In the genomic region with DNA sequence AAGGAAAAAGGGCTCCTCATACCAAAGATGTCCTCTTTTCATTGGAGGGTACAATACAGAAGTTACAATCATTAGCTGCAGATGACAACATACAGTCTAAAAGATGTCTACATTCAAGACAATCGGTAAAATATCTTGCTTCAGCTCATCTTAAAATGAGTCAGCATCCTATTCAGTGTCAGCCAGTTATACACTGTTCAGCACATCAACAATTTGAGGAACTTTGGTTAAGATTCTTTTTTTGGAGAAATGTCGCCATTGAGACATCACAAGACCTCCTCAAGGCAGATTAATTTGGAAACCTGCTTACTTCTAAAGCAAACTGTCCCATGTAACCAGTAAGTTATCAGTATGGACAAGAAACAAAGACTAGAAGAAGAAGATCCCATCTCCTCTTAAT, we compare ENCODE assay signal across 21 cellular contexts.
"Had no signal": no experiment of that assay in that cellular context is flagged by ENCODE, and none has a peak within 500 bp of the region (broad histone marks: within the 10 kb centered on the region; RNA-seq: fewer than 3 reads in every experiment).

No MANE protein-coding gene starts in this region.

- H3K4me1 ChIP-seq: ascending aorta, breast epithelium, pancreas, spleen, testis, upper lobe of left lung had no signal

- H3K4me3 Mint-ChIP-seq: activated CD4-positive, alpha-beta T cell treated with anti-CD3 and anti-CD28 coated beads for 36 hours; activated naive CD4-positive, alpha-beta T cell treated with anti-CD3 and anti-CD28 coated beads, Interleukin-2, amount 50 U/mL, for 24 hours; natural killer cell; stimulated activated memory B cell treated with anti-CD40 and anti-IgM and Interleukin-4, amounts not matched to agents 10 μg/mL and 1 μg/mL and 100 μg/mL, for 72 hours; WTC11 had no signal

- ATAC-seq: activated CD4-positive, alpha-beta T cell treated with anti-CD3 and anti-CD28 coated beads for 36 hours; left cardiac atrium; lower lobe of right lung; natural killer cell; stimulated activated memory B cell treated with anti-CD40 and anti-IgM and Interleukin-4, amounts not matched to agents 10 μg/mL and 1 μg/mL and 100 μg/mL, for 72 hours; WTC11 had no signal

- H3K9me3 Mint-ChIP-seq: activated naive CD4-positive, alpha-beta T cell treated with anti-CD3 and anti-CD28 coated beads, Interleukin-2, amount 50 U/mL, for 24 hours; natural killer cell; stimulated activated memory B cell treated with anti-CD40 and anti-IgM and Interleukin-4, amounts not matched to agents 10 μg/mL and 1 μg/mL and 100 μg/mL, for 72 hours had no signal

- H3K27me3 ChIP-seq: ascending aorta, breast epithelium, esophagus squamous epithelium, pancreas, spleen, testis, upper lobe of left lung had no signal

- H3K4me3 ChIP-seq: ascending aorta, breast epithelium, esophagus squamous epithelium, lower lobe of right lung, pancreas, spleen, testis, upper lobe of left lung had no signal

- H3K27ac Mint-ChIP-seq: activated CD4-positive, alpha-beta T cell treated with anti-CD3 and anti-CD28 coated beads for 36 hours; activated naive CD4-positive, alpha-beta T cell treated with anti-CD3 and anti-CD28 coated beads, Interleukin-2, amount 50 U/mL, for 24 hours; natural killer cell; stimulated activated memory B cell treated with anti-CD40 and anti-IgM and Interleukin-4, amounts not matched to agents 10 μg/mL and 1 μg/mL and 100 μg/mL, for 72 hours; WTC11 had no signal

- H3K9me3 ChIP-seq: breast epithelium, esophagus squamous epithelium, lower lobe of right lung, pancreas, spleen, testis, upper lobe of left lung had no signal

- H3K4me1 Mint-ChIP-seq: activated CD4-positive, alpha-beta T cell treated with anti-CD3 and anti-CD28 coated beads for 36 hours; activated naive CD4-positive, alpha-beta T cell treated with anti-CD3 and anti-CD28 coated beads, Interleukin-2, amount 50 U/mL, for 24 hours; natural killer cell; stimulated activated memory B cell treated with anti-CD40 and anti-IgM and Interleukin-4, amounts not matched to agents 10 μg/mL and 1 μg/mL and 100 μg/mL, for 72 hours; WTC11 had no signal

- H3K27ac ChIP-seq: ascending aorta, breast epithelium, esophagus squamous epithelium, lower lobe of right lung, pancreas, spleen, testis, upper lobe of left lung had no signal

- DNase-seq: activated CD4-positive, alpha-beta T cell treated with anti-CD3 and anti-CD28 coated beads for 36 hours; activated CD4-positive, alpha-beta T cell treated with anti-CD3 and anti-CD28 coated beads, Interleukin-2, amount 50 U/mL, for 48 hours; activated gamma-delta T cell; cerebellar nuclear complex; cortex of kidney; effector memory CD4-positive, alpha-beta T cell; esophagus squamous epithelium; hippocampal formation; left cardiac atrium; lower lobe of right lung; natural killer cell; pancreas; spleen; stimulated activated CD4-positive, alpha-beta T cell treated with anti-CD3 and anti-CD28 coated beads, Interleukin-4, amount 100 ng/mL, for 4 hours; testis; upper lobe of left lung had no signal

- H3K36me3 Mint-ChIP-seq: activated naive CD4-positive, alpha-beta T cell treated with anti-CD3 and anti-CD28 coated beads, Interleukin-2, amount 50 U/mL, for 24 hours; natural killer cell; stimulated activated memory B cell treated with anti-CD40 and anti-IgM and Interleukin-4, amounts not matched to agents 10 μg/mL and 1 μg/mL and 100 μg/mL, for 72 hours had no signal

- H3K36me3 ChIP-seq: ascending aorta, breast epithelium, esophagus squamous epithelium, lower lobe of right lung, pancreas, spleen, upper lobe of left lung had no signal
